23 cellular contexts compared by ENCODE assay signal in the genomic region with DNA sequence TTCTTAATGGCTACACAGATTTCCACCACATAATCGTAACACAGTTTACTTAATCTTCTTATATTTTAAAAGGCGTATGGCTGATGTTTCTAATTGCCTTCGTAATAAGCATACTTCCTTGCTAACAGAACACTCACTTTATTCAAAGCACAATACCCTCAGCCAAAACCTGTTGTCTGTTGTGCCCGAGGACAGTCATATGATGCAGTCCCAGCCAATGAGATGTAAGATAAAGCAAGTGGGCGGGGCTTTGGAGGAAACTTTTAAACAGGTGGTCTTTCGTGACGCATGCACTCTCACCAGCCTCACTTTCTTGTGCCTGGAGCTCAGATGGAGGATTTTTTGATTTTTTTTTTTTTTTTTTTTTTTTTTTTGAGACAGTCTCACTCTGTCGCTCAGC.
"Had no signal": no experiment of that assay in that cellular context is flagged by ENCODE, and none has a peak within 500 bp of the region (broad histone marks: within the 10 kb centered on the region; RNA-seq: fewer than 3 reads in every experiment).

No MANE protein-coding gene starts in this region.

- H3K9ac ChIP-seq: SK-N-SH had no signal

- H3K9me3 ChIP-seq: breast epithelium, Peyer's patch, SJCRH30, SK-N-SH had no signal

- H3K27me3 ChIP-seq: breast epithelium, Peyer's patch, SJCRH30 had no signal

- H3K27ac Mint-ChIP-seq: activated CD4-positive, alpha-beta T cell treated with anti-CD3 and anti-CD28 coated beads for 36 hours; activated CD8-positive, alpha-beta T cell treated with anti-CD3 and anti-CD28 coated beads, Interleukin-2, amount 10 ng/mL, durations not matched to agents 7 days and 5 days; activated naive CD4-positive, alpha-beta T cell treated with anti-CD3 and anti-CD28 coated beads, Interleukin-2, amount 50 U/mL, for 24 hours had no signal

- H3K36me3 ChIP-seq: breast epithelium, Peyer's patch, SJCRH30 had no signal

- H3K36me3 Mint-ChIP-seq: activated naive CD4-positive, alpha-beta T cell treated with anti-CD3 and anti-CD28 coated beads, Interleukin-2, amount 50 U/mL, for 24 hours had no signal

- H3K4me2 ChIP-seq: SK-N-SH had no signal

- H3K27ac ChIP-seq: breast epithelium, coronary artery, Peyer's patch, SJCRH30, VCaP had no signal

- ATAC-seq: activated CD4-positive, alpha-beta T cell treated with anti-CD3 and anti-CD28 coated beads for 36 hours; activated CD8-positive, alpha-beta T cell treated with anti-CD3 and anti-CD28 coated beads, Interleukin-2, amount 10 ng/mL, durations not matched to agents 7 days and 5 days had no signal

- H3K9me3 Mint-ChIP-seq: activated naive CD4-positive, alpha-beta T cell treated with anti-CD3 and anti-CD28 coated beads, Interleukin-2, amount 50 U/mL, for 24 hours had no signal

- H3K4me3 ChIP-seq: breast epithelium, coronary artery, Peyer's patch, SJCRH30 had no signal

- H3K27me3 Mint-ChIP-seq: activated naive CD4-positive, alpha-beta T cell treated with anti-CD3 and anti-CD28 coated beads, Interleukin-2, amount 50 U/mL, for 24 hours had no signal

- H3K4me3 Mint-ChIP-seq: activated CD4-positive, alpha-beta T cell treated with anti-CD3 and anti-CD28 coated beads for 36 hours; activated CD8-positive, alpha-beta T cell treated with anti-CD3 and anti-CD28 coated beads, Interleukin-2, amount 10 ng/mL, durations not matched to agents 7 days and 5 days; activated naive CD4-positive, alpha-beta T cell treated with anti-CD3 and anti-CD28 coated beads, Interleukin-2, amount 50 U/mL, for 24 hours had no signal

- DNase-seq: activated CD4-positive, alpha-beta T cell treated with anti-CD3 and anti-CD28 coated beads for 36 hours; activated CD4-positive, CD25-positive, alpha-beta regulatory T cell; activated CD8-positive, alpha-beta memory T cell treated with anti-CD3 and anti-CD28 coated beads, Interleukin-2, amount 50 U/mL, for 48 hours; activated CD8-positive, alpha-beta T cell treated with anti-CD3 and anti-CD28 coated beads, Interleukin-2, amount 10 ng/mL, durations not matched to agents 7 days and 5 days; activated naive CD4-positive, alpha-beta T cell; activated T-cell treated with anti-CD3 and anti-CD28 coated beads, Interleukin-2, amount 50 U/mL, for 1 hour; aorta; caudate nucleus; NCI-H1092; NCI-H1417; NCI-H1694; NCI-H2029 treated with DMSO at 0.1 percent for 48 hours; NCI-H446; NCI-H524; Peyer's patch; Right ventricle myocardium superior; SJCRH30; SK-N-SH; T-helper 1 cell had no signal
